22 cellular contexts compared by ENCODE assay signal in the genomic region with DNA sequence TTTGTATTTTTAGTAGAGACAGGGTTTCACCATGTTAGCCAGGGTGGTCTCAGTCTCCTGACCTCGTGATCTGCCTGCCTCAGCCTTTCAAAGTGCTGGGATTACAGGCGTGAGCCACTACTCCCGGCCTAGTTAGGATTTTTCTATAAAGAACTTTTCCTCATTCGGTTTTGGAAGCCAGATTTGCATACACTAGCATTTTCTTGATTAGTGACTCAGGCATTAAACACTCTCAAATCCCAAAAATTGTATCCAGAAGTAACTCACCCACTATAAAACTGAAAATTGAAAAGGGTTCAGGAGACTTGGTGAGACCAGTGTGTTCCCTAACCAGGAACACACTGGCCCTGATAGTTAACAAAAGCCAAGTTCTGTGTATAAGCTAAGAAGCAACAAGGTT. TPM values are rescaled to one million over a fixed set of nuclear protein-coding genes. Genes with fewer than 3 reads are reported as not detected.
DNase-seq lines count a peak whose midpoint lies in the region; ATAC-seq and TF ChIP-seq lines count a peak whose summit lies in the region.
"Had no signal": no experiment of that assay in that cellular context is flagged by ENCODE, and none has a peak within 500 bp of the region (broad histone marks: within the 10 kb centered on the region; RNA-seq: fewer than 3 reads in every experiment).

No MANE protein-coding gene starts in this region.

- H3K27me3 Mint-ChIP-seq in type B pancreatic cell = no peaks in the 10 kb centered on the region
- H3K27me3 Mint-ChIP-seq: dendritic cell treated with granulocyte-macrophage colony-stimulating factor and Interleukin-4, amounts not matched to agents 40 ng/mL and 50 ng/mL, for 4 days; naive thymus-derived CD8-positive, alpha-beta T cell had no signal

- no peak for TF ChIP-seq CTCF in heart left ventricle (IDR thresholded peaks at IDR 0.05)
- no peak for TF ChIP-seq CTCF in SU-DHL-6 (IDR thresholded peaks at IDR 0.05; ENCODE audit: insufficient read depth, low read length, poor library complexity, severe bottlenecking)
- TF ChIP-seq CTCF in hepatocyte (IDR thresholded peaks at IDR 0.05; ENCODE audit: poor library complexity) = no peak
- no peak for TF ChIP-seq CTCF in type B pancreatic cell (conservative IDR thresholded peaks at IDR 0.05)

- H3K27ac ChIP-seq in heart left ventricle (peak overlapping the region in 8 of 12 donors; percentile 29 to 89 (median 75)), right cardiac atrium (ENCODE audit: low read length) (no peak overlapping the region), SU-DHL-6 (ENCODE audit: low read depth, low read length) (peak overlapping the region; percentile 96), hepatocyte (peak overlapping the region; percentile 89)
- H3K27ac ChIP-seq: lower lobe of right lung, PC-9, upper lobe of right lung had no signal

- DNase-seq in heart left ventricle (no peak), right cardiac atrium (no peak), hepatocyte (ENCODE audit: low spot score) (no peak), type B pancreatic cell (ENCODE audit: extremely low spot score, unreplicated experiment) (no peak), D341Med (ENCODE audit: low spot score) (no peak), NCI-H1105 (lab: John Stamatoyannopoulos, UW) (no peak), NCI-H2196 (lab: John Stamatoyannopoulos, UW; ENCODE audit: unreplicated experiment) (no peak)
- DNase-seq: activated CD4-positive, alpha-beta T cell treated with anti-CD3 and anti-CD28 coated beads for 4 hours; activated naive CD4-positive, alpha-beta T cell treated with Interleukin-2 at 50 U/mL for 16 hours; CD8-positive, alpha-beta T cell; EL; KBM-7; lower lobe of right lung; naive thymus-derived CD8-positive, alpha-beta T cell; NCI-H526; PC-9; posterior cingulate gyrus; stimulated activated CD4-positive, alpha-beta T cell treated with anti-CD3 and anti-CD28 coated beads, Interleukin-12 subunit alpha, Interleukin-12 subunit beta, amount 100 ng/mL, for 4 hours; upper lobe of right lung had no signal

- no peak for ATAC-seq in heart left ventricle
- no peak for ATAC-seq in right cardiac atrium
- ATAC-seq: CD8-positive, alpha-beta T cell; naive thymus-derived CD8-positive, alpha-beta T cell; stimulated activated effector memory CD8-positive, alpha-beta T cell treated with anti-CD3 and anti-CD28 coated beads, Interleukin-12 subunit alpha, Interleukin-12 subunit beta, amount 100 ng/mL, for 72 hours; upper lobe of right lung had no signal

- no peak overlapping the region for H3K4me3 Mint-ChIP-seq in type B pancreatic cell
- H3K4me3 Mint-ChIP-seq: CD8-positive, alpha-beta T cell; dendritic cell treated with granulocyte-macrophage colony-stimulating factor and Interleukin-4, amounts not matched to agents 40 ng/mL and 50 ng/mL, for 4 days; stimulated activated effector memory CD8-positive, alpha-beta T cell treated with anti-CD3 and anti-CD28 coated beads, Interleukin-12 subunit alpha, Interleukin-12 subunit beta, amount 100 ng/mL, for 72 hours had no signal

- no peaks in the 10 kb centered on the region for H3K36me3 ChIP-seq in heart left ventricle
- H3K36me3 ChIP-seq in SU-DHL-6 (ENCODE audit: low read length) = peaks cover 8% of the 10 kb centered on the region; the same call in 1 of the 2 replicates
- H3K36me3 ChIP-seq in hepatocyte (replicated peaks; ENCODE audit: insufficient read depth, low read depth) = no peaks in the 10 kb centered on the region
- H3K36me3 ChIP-seq: lower lobe of right lung, upper lobe of right lung had no signal

- peaks cover 6 to 65% (median 46%) of the 10 kb centered on the region in 12 donors for H3K4me1 ChIP-seq in heart left ventricle
- H3K4me1 ChIP-seq in right cardiac atrium (ENCODE audit: control insufficient read depth, insufficient read depth, low read length) = peaks cover 5% of the 10 kb centered on the region
- peaks cover 10% of the 10 kb centered on the region for H3K4me1 ChIP-seq in hepatocyte (ENCODE audit: insufficient read depth)

- H3K79me2 ChIP-seq in SU-DHL-6 (ENCODE audit: insufficient read depth, low read length) (peaks cover 87% of the 10 kb centered on the region), hepatocyte (peaks cover 60% of the 10 kb centered on the region)

- no peaks in the 10 kb centered on the region for H3K9me3 ChIP-seq in heart left ventricle
- no peaks in the 10 kb centered on the region for H3K9me3 ChIP-seq in right cardiac atrium (ENCODE audit: control insufficient read depth, low read length)
- H3K9me3 ChIP-seq in SU-DHL-6 (ENCODE audit: insufficient read depth, low read length) = no peaks in the 10 kb centered on the region
- no peaks in the 10 kb centered on the region for H3K9me3 ChIP-seq in hepatocyte (ENCODE audit: low read depth)
- H3K9me3 ChIP-seq: lower lobe of right lung, upper lobe of right lung had no signal

- no peaks in the 10 kb centered on the region for H3K9me3 Mint-ChIP-seq in type B pancreatic cell
- H3K9me3 Mint-ChIP-seq: CD8-positive, alpha-beta T cell; dendritic cell treated with granulocyte-macrophage colony-stimulating factor and Interleukin-4, amounts not matched to agents 40 ng/mL and 50 ng/mL, for 4 days; naive thymus-derived CD8-positive, alpha-beta T cell; stimulated activated effector memory CD8-positive, alpha-beta T cell treated with anti-CD3 and anti-CD28 coated beads, Interleukin-12 subunit alpha, Interleukin-12 subunit beta, amount 100 ng/mL, for 72 hours had no signal

- H3K4me3 ChIP-seq in heart left ventricle = no peak overlapping the region
- no peak overlapping the region for H3K4me3 ChIP-seq in right cardiac atrium (ENCODE audit: low read length)
- H3K4me3 ChIP-seq in SU-DHL-6 (ENCODE audit: insufficient read depth, low read length, poor library complexity, severe bottlenecking) = no peak overlapping the region
- no peak overlapping the region for H3K4me3 ChIP-seq in hepatocyte
- H3K4me3 ChIP-seq: lower lobe of right lung, PC-9, upper lobe of right lung had no signal

- peaks cover 41% of the 10 kb centered on the region for H3F3A ChIP-seq in SU-DHL-6 (ENCODE audit: insufficient read depth)

- peak overlapping the region; percentile 29 for H3K27ac Mint-ChIP-seq in type B pancreatic cell
- H3K27ac Mint-ChIP-seq: stimulated activated effector memory CD8-positive, alpha-beta T cell treated with anti-CD3 and anti-CD28 coated beads, Interleukin-12 subunit alpha, Interleukin-12 subunit beta, amount 100 ng/mL, for 72 hours had no signal

- intact Hi-C loops in heart left ventricle (cut with DNase I) (no loop called here), right cardiac atrium (cut with DNase I) (no loop called here)

- H2AFZ ChIP-seq in SU-DHL-6 (ENCODE audit: low read depth, low read length, severe bottlenecking) (no peak overlapping the region), hepatocyte (no peak overlapping the region)
- H2AFZ ChIP-seq: PC-9 had no signal

- TF ChIP-seq POLR2A in heart left ventricle (IDR thresholded peaks at IDR 0.05) = no peak

- H3K27me3 ChIP-seq in heart left ventricle (no peaks in the 10 kb centered on the region), right cardiac atrium (ENCODE audit: control insufficient read depth, insufficient read depth) (no peaks in the 10 kb centered on the region), SU-DHL-6 (ENCODE audit: low read length) (no peaks in the 10 kb centered on the region), hepatocyte (no peaks in the 10 kb centered on the region)
- H3K27me3 ChIP-seq: upper lobe of right lung had no signal

- H3K4me2 ChIP-seq in SU-DHL-6 (ENCODE audit: low read depth, low read length, poor library complexity, severe bottlenecking) = peak overlapping the region; percentile 80
- no peak overlapping the region for H3K4me2 ChIP-seq in hepatocyte
- H3K4me2 ChIP-seq: PC-9 had no signal

- WGBS in heart left ventricle, 4 donors = 86 to 90% (median 88%) methylated on average over 4 of the region's 4 CpGs
- WGBS in right cardiac atrium = 86% methylated on average over 4 of the region's 4 CpGs
- 63% methylated on average over 4 of the region's 4 CpGs for WGBS in hepatocyte (ENCODE audit: low lambda C conversion rate, missing lambda C conversion rate)

- H3K9ac ChIP-seq in SU-DHL-6 (ENCODE audit: low read length) = no peak overlapping the region; the same call in 1 of the 2 replicates

- no peaks in the 10 kb centered on the region for H4K20me1 ChIP-seq in SU-DHL-6 (ENCODE audit: low read depth, low read length)
- no peaks in the 10 kb centered on the region for H4K20me1 ChIP-seq in hepatocyte (ENCODE audit: insufficient read depth, poor library complexity, severe bottlenecking)

- H3K9me2 ChIP-seq in SU-DHL-6 (replicated peaks; ENCODE audit: insufficient read depth, low read length) (no peaks in the 10 kb centered on the region), hepatocyte (replicated peaks; ENCODE audit: insufficient read depth) (no peaks in the 10 kb centered on the region)

- peaks cover 14% of the 10 kb centered on the region for H3K4me1 Mint-ChIP-seq in type B pancreatic cell (ENCODE audit: unreplicated experiment)

- peaks cover 4% of the 10 kb centered on the region for H3K36me3 Mint-ChIP-seq in type B pancreatic cell

RNA-seq across cellular contexts. Expression of a gene that starts 25.2 kb away (rescaled TPM):
- 10 to 100 TPM in 6 of 9 donors, 1 to 10 TPM in 3; 4.7 to 16.1 (median 10.9) TPM for total RNA-seq in heart left ventricle
- polyA plus RNA-seq in heart left ventricle = 10 to 100 TPM in 1 of 2 donors, 1 to 10 TPM in 1; 2.7 to 29.9 TPM
- total RNA-seq in right cardiac atrium = 10 to 100 TPM in 1 of 4 donors, 1 to 10 TPM in 3; 5.2 to 13.6 (median 8.8) TPM
- polyA plus RNA-seq in right cardiac atrium = 3.9 TPM
- 38.1 and 41.9 TPM in 2 replicates for total RNA-seq in hepatocyte
- polyA plus RNA-seq in hepatocyte = 19.5 and 21.0 TPM in 2 replicates
- total RNA-seq in type B pancreatic cell (ENCODE audit: low replicate concordance) = 22.9 and 31.9 TPM in 2 replicates
